In genomic region chr20:34213213-34213612, GRCh38 we compare ENCODE assay signal across 21 cellular contexts. TPM values are rescaled to one million over a fixed set of nuclear protein-coding genes. Genes with fewer than 3 reads are reported as not detected.
DNase-seq lines count a peak whose midpoint lies in the region; ATAC-seq and TF ChIP-seq lines count a peak whose summit lies in the region.
"Had no signal": no experiment of that assay in that cellular context is flagged by ENCODE, and none has a peak within 500 bp of the region (broad histone marks: within the 10 kb centered on the region; RNA-seq: fewer than 3 reads in every experiment).

No MANE protein-coding gene starts in this region.

- 91% methylated on average over 2 of the region's 2 CpGs for WGBS in esophagus muscularis mucosa

- no peaks in the 10 kb centered on the region for H4K20me1 ChIP-seq in OCI-LY3 (ENCODE audit: insufficient read depth, low read length)

- no peak for DNase-seq in activated T-cell treated with anti-CD3 and anti-CD28 coated beads, Interleukin-2, amount 50 U/mL, for 72 hours
- DNase-seq in activated T-cell treated with anti-CD3 and anti-CD28 coated beads, Interleukin-2, amount 50 U/mL, for 24 hours = no peak
- peak; percentile 70 for DNase-seq in esophagus muscularis mucosa (ENCODE audit: extremely low spot score)
- DNase-seq in middle frontal gyrus (ENCODE audit: extremely low spot score, low spot score) = no peak
- DNase-seq: C1 segment of cervical spinal cord; Calu3; CD4-positive, alpha-beta memory T cell; COR-L47; DMS53; DMS79 treated with DMSO at 0.1 percent for 48 hours; GF-D8; GM23248; H7; HCEC 1CT had no signal

- H3K4me2 ChIP-seq in OCI-LY3 (ENCODE audit: low read length) = 0 out of 2 replicates have a peak overlapping the region, but pooled peaks have one; percentile 1

- no peaks in the 10 kb centered on the region for H3K4me1 Mint-ChIP-seq in activated T-cell treated with anti-CD3 and anti-CD28 coated beads, Interleukin-2, amount 50 U/mL, for 72 hours (ENCODE audit: low read depth)
- H3K4me1 Mint-ChIP-seq in activated T-cell treated with anti-CD3 and anti-CD28 coated beads, Interleukin-2, amount 50 U/mL, for 24 hours (ENCODE audit: low read depth) = peaks cover 12% of the 10 kb centered on the region

- no peak for TF ChIP-seq EP300 in esophagus muscularis mucosa (IDR thresholded peaks at IDR 0.05)

- H3K9me3 ChIP-seq in OCI-LY3 (ENCODE audit: insufficient read depth, low read length) (peaks cover 9% of the 10 kb centered on the region; the same call in 1 of the 2 replicates), esophagus muscularis mucosa (peaks cover 0 to 6% (median 0%) of the 10 kb centered on the region in 4 donors)

- H3K36me3 Mint-ChIP-seq in activated T-cell treated with anti-CD3 and anti-CD28 coated beads, Interleukin-2, amount 50 U/mL, for 72 hours (ENCODE audit: insufficient read depth in 2 of 2) = peaks cover 0 to 7% of the 10 kb centered on the region in 2 donors
- no peaks in the 10 kb centered on the region for H3K36me3 Mint-ChIP-seq in activated T-cell treated with anti-CD3 and anti-CD28 coated beads, Interleukin-2, amount 50 U/mL, for 24 hours (ENCODE audit: low read depth)

- H3K9me3 Mint-ChIP-seq in activated T-cell treated with anti-CD3 and anti-CD28 coated beads, Interleukin-2, amount 50 U/mL, for 72 hours = no peaks in the 10 kb centered on the region
- peaks cover 3% of the 10 kb centered on the region for H3K9me3 Mint-ChIP-seq in activated T-cell treated with anti-CD3 and anti-CD28 coated beads, Interleukin-2, amount 50 U/mL, for 24 hours

- H3K27me3 ChIP-seq in OCI-LY3 (ENCODE audit: low read depth, low read length) (no peaks in the 10 kb centered on the region), esophagus muscularis mucosa (no peaks in the 10 kb centered on the region)

- TF ChIP-seq POLR2A in esophagus muscularis mucosa (IDR thresholded peaks at IDR 0.05; ENCODE audit: low read depth) = no peak

- H3K9ac ChIP-seq in OCI-LY3 (ENCODE audit: low read length) = no peak overlapping the region
- H3K9ac ChIP-seq: GM23248 had no signal

- intact Hi-C loops in esophagus muscularis mucosa (cut with DNase I) = no loop called here

- H3K36me3 ChIP-seq in OCI-LY3 (replicated peaks; ENCODE audit: low read depth, low read length) = no peaks in the 10 kb centered on the region
- no peaks in the 10 kb centered on the region for H3K36me3 ChIP-seq in esophagus muscularis mucosa

- no peaks in the 10 kb centered on the region for H3K79me2 ChIP-seq in OCI-LY3 (ENCODE audit: low read length)

- no peak for TF ChIP-seq CTCF in OCI-LY3 (IDR thresholded peaks at IDR 0.05; ENCODE audit: low read depth, low read length)
- no peak for TF ChIP-seq CTCF in esophagus muscularis mucosa (IDR thresholded peaks at IDR 0.05)

- H3K4me1 ChIP-seq in OCI-LY3 (ENCODE audit: low read length) (peaks cover 22% of the 10 kb centered on the region), esophagus muscularis mucosa (peaks cover 6 to 17% (median 16%) of the 10 kb centered on the region in 4 donors)

- no peak overlapping the region for H3K4me3 ChIP-seq in OCI-LY3 (ENCODE audit: low read length)
- no peak overlapping the region for H3K4me3 ChIP-seq in esophagus muscularis mucosa
- H3K4me3 ChIP-seq: GM23248 had no signal

- no peak overlapping the region for H3K27ac ChIP-seq in OCI-LY3 (ENCODE audit: low read length)
- H3K27ac ChIP-seq in esophagus muscularis mucosa (replicated peaks in 1 of 4) = no peak overlapping the region
- H3K27ac ChIP-seq: GM23248 had no signal

- H2AFZ ChIP-seq in OCI-LY3 (ENCODE audit: low read depth, low read length) = no peak overlapping the region
- H2AFZ ChIP-seq: GM23248 had no signal

- peaks cover 7% of the 10 kb centered on the region for H3K27me3 Mint-ChIP-seq in activated T-cell treated with anti-CD3 and anti-CD28 coated beads, Interleukin-2, amount 50 U/mL, for 72 hours (ENCODE audit: low read depth)
- peaks cover 8% of the 10 kb centered on the region for H3K27me3 Mint-ChIP-seq in activated T-cell treated with anti-CD3 and anti-CD28 coated beads, Interleukin-2, amount 50 U/mL, for 24 hours

- H3K27ac Mint-ChIP-seq in activated T-cell treated with anti-CD3 and anti-CD28 coated beads, Interleukin-2, amount 50 U/mL, for 72 hours = no peak overlapping the region
- no peak overlapping the region for H3K27ac Mint-ChIP-seq in activated T-cell treated with anti-CD3 and anti-CD28 coated beads, Interleukin-2, amount 50 U/mL, for 24 hours
- H3K27ac Mint-ChIP-seq: CD4-positive, alpha-beta memory T cell had no signal

- no peak overlapping the region for H3K4me3 Mint-ChIP-seq in activated T-cell treated with anti-CD3 and anti-CD28 coated beads, Interleukin-2, amount 50 U/mL, for 72 hours
- H3K4me3 Mint-ChIP-seq in activated T-cell treated with anti-CD3 and anti-CD28 coated beads, Interleukin-2, amount 50 U/mL, for 24 hours = no peak overlapping the region
- H3K4me3 Mint-ChIP-seq: CD4-positive, alpha-beta memory T cell had no signal

- peak; percentile 39 to 64 for ATAC-seq in activated T-cell treated with anti-CD3 and anti-CD28 coated beads, Interleukin-2, amount 50 U/mL, for 72 hours (replicated peaks in 1 of 2)
- ATAC-seq in SK-N-SH treated with all-trans-retinoic acid at 6 μM for 48 hours = no peak

TF ChIP-seq in SK-N-SH treated with all-trans-retinoic acid at 6 μM for 48 hours, 23 proteins besides CTCF, POLR2A, EP300 and RAD21:
- no peak for TF ChIP-seq TOX (CRISPR knock-in tag; IDR thresholded peaks at IDR 0.05; ENCODE audit: borderline replicate concordance)
- no peak for TF ChIP-seq POU6F1 (CRISPR knock-in tag; IDR thresholded peaks at IDR 0.05; ENCODE audit: borderline replicate concordance, low read depth)
- TF ChIP-seq PATZ1 (CRISPR knock-in tag; IDR thresholded peaks at IDR 0.05; ENCODE audit: borderline replicate concordance) = no peak
- no peak for TF ChIP-seq TSHZ2 (CRISPR knock-in tag; IDR thresholded peaks at IDR 0.05)
TF ChIP-seq in SK-N-SH treated with all-trans-retinoic acid at 6 μM for 48 hours: peak in this region for 0.

RNA-seq across cellular contexts. Expression of gene ASIP, which starts 28.0 kb away (rescaled TPM):
- not detected for total RNA-seq in activated T-cell treated with anti-CD3 and anti-CD28 coated beads, Interleukin-2, amount 50 U/mL, for 72 hours
- not detected for total RNA-seq in esophagus muscularis mucosa
- total RNA-seq: A172; A673; Calu3; CD4-positive, alpha-beta memory T cell; Daoy; G401; GM23248; H1; H7 had no signal
